ENCODE assay signal across 15 cellular contexts in the genomic region with DNA sequence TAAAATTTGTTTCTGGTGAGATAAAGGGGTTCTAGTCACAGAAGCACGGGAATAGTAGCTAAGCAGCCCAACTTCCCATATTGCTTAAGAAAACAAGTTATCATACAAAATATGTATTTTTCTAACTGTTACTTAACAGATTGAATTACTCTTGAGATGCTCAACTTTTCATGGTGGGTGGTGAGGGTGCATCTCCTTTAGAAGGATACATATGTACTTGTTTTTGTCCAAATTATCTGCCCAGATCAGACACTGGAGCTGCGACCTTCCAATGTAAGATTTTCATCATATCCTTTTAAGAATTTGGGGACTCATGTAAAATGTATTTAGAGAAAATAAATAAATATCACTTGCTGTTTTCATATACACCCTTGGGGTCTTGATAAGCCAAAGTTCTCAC.
DNase-seq lines count a peak whose midpoint lies in the region; ATAC-seq and TF ChIP-seq lines count a peak whose summit lies in the region.
"Had no signal": no experiment of that assay in that cellular context is flagged by ENCODE, and none has a peak within 500 bp of the region (broad histone marks: within the 10 kb centered on the region; RNA-seq: fewer than 3 reads in every experiment).

No MANE protein-coding gene starts in this region.

- TF ChIP-seq CTCF in testis (IDR thresholded peaks at IDR 0.05), result no peak

- TF ChIP-seq POLR2A in testis (IDR thresholded peaks at IDR 0.05), result no peak

- H3K27me3 ChIP-seq in trophoblast cell (ENCODE audit: insufficient read depth, low read length) (no peaks in the 10 kb centered on the region), testis (no peaks in the 10 kb centered on the region)
- H3K27me3 ChIP-seq: BLaER1 treated with 17β-estradiol and CSF1 and Interleukin-3, amounts not matched to agents 10 nM and 100 nM had no signal

- no peak overlapping the region for H3K14ac ChIP-seq in trophoblast cell (ENCODE audit: low read length)

- ATAC-seq in left lobe of liver, result no peak
- ATAC-seq in HG02588 (IDR thresholded peaks at IDR 0.05; ENCODE audit: unreplicated experiment), result no peak
- no peak for ATAC-seq in HG03439 (IDR thresholded peaks at IDR 0.05; ENCODE audit: unreplicated experiment)
- ATAC-seq: HCT116 had no signal

- H3K9me3 ChIP-seq in trophoblast cell (ENCODE audit: insufficient read depth, low read depth, low read length) (no peaks in the 10 kb centered on the region), testis (no peaks in the 10 kb centered on the region)
- H3K9me3 ChIP-seq: BLaER1 treated with 17β-estradiol and CSF1 and Interleukin-3, amounts not matched to agents 10 nM and 100 nM had no signal

- peak overlapping the region; percentile 94 for H2BK12ac ChIP-seq in trophoblast cell (ENCODE audit: low read length)

- no peak overlapping the region for H3K4me2 ChIP-seq in trophoblast cell (ENCODE audit: low read length)
- H3K4me2 ChIP-seq: BLaER1 treated with 17β-estradiol and CSF1 and Interleukin-3, amounts not matched to agents 10 nM and 100 nM had no signal

- H3K23ac ChIP-seq in trophoblast cell (ENCODE audit: low read length), result no peak overlapping the region

- H3K4ac ChIP-seq in trophoblast cell (ENCODE audit: low read depth, low read length), result no peak overlapping the region

- no peak overlapping the region for H2AFZ ChIP-seq in trophoblast cell (ENCODE audit: insufficient read depth, low read length, poor library complexity)
- H2AFZ ChIP-seq: GM23248 had no signal

- no peak overlapping the region for H3K18ac ChIP-seq in trophoblast cell (ENCODE audit: low read length)

- H3K4me1 ChIP-seq in trophoblast cell (ENCODE audit: control insufficient read depth in 1 of 2, insufficient read depth in 2 of 2, low read length in 2 of 2) (no peaks in the 10 kb centered on the region), testis (peaks cover 9% of the 10 kb centered on the region)
- H3K4me1 ChIP-seq: BLaER1 treated with 17β-estradiol and CSF1 and Interleukin-3, amounts not matched to agents 10 nM and 100 nM had no signal

- peak overlapping the region; percentile 73 for H2BK5ac ChIP-seq in trophoblast cell (ENCODE audit: low read depth, low read length, poor library complexity)

- H2AK5ac ChIP-seq in trophoblast cell (ENCODE audit: low read length), result no peak overlapping the region

- no peaks in the 10 kb centered on the region for H3K36me3 ChIP-seq in trophoblast cell (ENCODE audit: control insufficient read depth in 1 of 2, insufficient read depth in 2 of 2, low read length in 2 of 2)
- no peaks in the 10 kb centered on the region for H3K36me3 ChIP-seq in testis (ENCODE audit: low read depth, missing control alignments)
- H3K36me3 ChIP-seq: BLaER1 treated with 17β-estradiol and CSF1 and Interleukin-3, amounts not matched to agents 10 nM and 100 nM had no signal

- H4K91ac ChIP-seq in trophoblast cell (ENCODE audit: low read depth, low read length), result peak overlapping the region; percentile 62

- DNase-seq in globus pallidus (ENCODE audit: low spot score) (peak; percentile 55), trophoblast cell (no peak), testis (no peak), left lobe of liver (ENCODE audit: low spot score) (no peak)
- DNase-seq: 8988T; CD4-positive, CD25-positive, alpha-beta regulatory T cell; DMS53; GF-D8; GM23248 had no signal

- no CpG with 5 or more reads among the region's 2 CpGs for WGBS in trophoblast cell (ENCODE audit: extremely low coverage, insufficient coverage, insufficient read length)
- WGBS in testis, 2 donors, result 70 to 73% methylated on average over 2 of the region's 2 CpGs

- H3K27ac ChIP-seq in angular gyrus (ENCODE audit: low read depth, low read length) (peak overlapping the region; percentile 85), trophoblast cell (ENCODE audit: low read depth, low read length) (no peak overlapping the region), testis (peak overlapping the region; percentile 37 to 64)
- H3K27ac ChIP-seq: BLaER1 treated with 17β-estradiol and CSF1 and Interleukin-3, amounts not matched to agents 10 nM and 100 nM; GM23248; HL-60 had no signal

- intact Hi-C loops in testis (cut with DNase I; ENCODE audit: low total_unique reads), result no loop called here

- H4K8ac ChIP-seq in trophoblast cell (ENCODE audit: low read depth, low read length), result peak overlapping the region; percentile 47

- peaks cover 2% of the 10 kb centered on the region for H3K79me1 ChIP-seq in trophoblast cell (ENCODE audit: low read length)

- no peak overlapping the region for H2BK120ac ChIP-seq in trophoblast cell (ENCODE audit: insufficient read depth, low read length, poor library complexity)

- no peak overlapping the region for H3K9ac ChIP-seq in trophoblast cell (ENCODE audit: low read length)
- H3K9ac ChIP-seq: BLaER1 treated with 17β-estradiol and CSF1 and Interleukin-3, amounts not matched to agents 10 nM and 100 nM; GM23248 had no signal

- no peak overlapping the region for H4K12ac ChIP-seq in trophoblast cell (ENCODE audit: low read depth, low read length)

- H3K4me3 ChIP-seq in trophoblast cell (ENCODE audit: low read depth, low read length) (no peak overlapping the region), testis (no peak overlapping the region)
- H3K4me3 ChIP-seq: BLaER1 treated with 17β-estradiol and CSF1 and Interleukin-3, amounts not matched to agents 10 nM and 100 nM; GM23248 had no signal

- no peaks in the 10 kb centered on the region for H3K79me2 ChIP-seq in trophoblast cell (ENCODE audit: control insufficient read depth, insufficient read depth, low read length, poor library complexity)
